11 cellular contexts compared by ENCODE assay signal in genomic region chr1:16139473-16139962, GRCh38. TPM values are rescaled to one million over a fixed set of nuclear protein-coding genes. Genes with fewer than 3 reads are reported as not detected.
DNase-seq lines count a peak whose midpoint lies in the region; ATAC-seq and TF ChIP-seq lines count a peak whose summit lies in the region.
"Had no signal": no experiment of that assay in that cellular context is flagged by ENCODE, and none has a peak within 500 bp of the region (broad histone marks: within the 10 kb centered on the region; RNA-seq: fewer than 3 reads in every experiment).

No MANE protein-coding gene starts in this region.

- ATAC-seq in HG03442 (IDR thresholded peaks at IDR 0.05; ENCODE audit: unreplicated experiment) (no peak), mucosa of descending colon (no peak)

- H3K36me3 ChIP-seq in adrenal gland (replicated peaks in 1 of 2) (peaks cover 0 to 32% of the 10 kb centered on the region in 2 donors), iPS-15b (ENCODE audit: control insufficient read depth, insufficient read depth, low read length) (peaks cover 44% of the 10 kb centered on the region), mucosa of descending colon (ENCODE audit: low read depth) (peaks cover 4% of the 10 kb centered on the region)

- intact Hi-C loops in adrenal gland (cut with DNase I) = loop anchor here in 1 of 2 donors (10.0 kb wide), 1 partner anchor 55 kb away; no protein-coding TSS in a partner anchor
- intact Hi-C loops in mucosa of descending colon (cut with DNase I, micrococcal nuclease) = no loop called here

- TF ChIP-seq POLR2A in adrenal gland (IDR thresholded peaks at IDR 0.05) = no peak

- no peaks in the 10 kb centered on the region for H3K27me3 ChIP-seq in adrenal gland
- no peaks in the 10 kb centered on the region for H3K27me3 ChIP-seq in iPS-15b (ENCODE audit: control insufficient read depth, insufficient read depth, low read length)

- H3K4me1 ChIP-seq in adrenal gland (replicated peaks in 1 of 2) (peaks cover 31 to 55% of the 10 kb centered on the region in 2 donors), iPS-15b (ENCODE audit: control insufficient read depth, insufficient read depth, low read length) (peaks cover 4% of the 10 kb centered on the region), mucosa of descending colon (ENCODE audit: low read depth) (peaks cover 13% of the 10 kb centered on the region)

- H3K9me3 ChIP-seq in adrenal gland (replicated peaks in 1 of 3) = no peaks in the 10 kb centered on the region
- no peaks in the 10 kb centered on the region for H3K9me3 ChIP-seq in iPS-15b (ENCODE audit: control insufficient read depth, insufficient read depth, low read length)
- H3K9me3 ChIP-seq in mucosa of descending colon = no peaks in the 10 kb centered on the region

- H3K4me3 ChIP-seq in adrenal gland (no peak overlapping the region), iPS-15b (ENCODE audit: low read depth, low read length) (no peak overlapping the region), mucosa of descending colon (no peak overlapping the region)

- TF ChIP-seq CTCF in adrenal gland (IDR thresholded peaks at IDR 0.05) (no peak), mucosa of descending colon (IDR thresholded peaks at IDR 0.05) (no peak)

- peak overlapping the region; percentile 24 for H3K9ac ChIP-seq in iPS-15b (ENCODE audit: low read depth, low read length)

- peak overlapping the region in 4 of 5 donors; percentile 58 to 98 (median 70) for H3K27ac ChIP-seq in adrenal gland

- 60 to 72% (median 70%) methylated on average over 3 of the region's 3 CpGs for WGBS in adrenal gland, 4 donors

- peak; percentile 30 for DNase-seq in stimulated activated CD4-positive, alpha-beta T cell treated with anti-CD3 and anti-CD28 coated beads, Interleukin-15, amount 100 ng/mL, for 24 hours
- DNase-seq in stimulated activated CD4-positive, alpha-beta T cell treated with anti-CD3 and anti-CD28 coated beads, Interleukin-4, amount 100 ng/mL, for 24 hours = no peak
- DNase-seq in adrenal gland = no peak
- DNase-seq in 8988T = no peak
- no peak for DNase-seq in activated gamma-delta T cell (lab: John Stamatoyannopoulos, UW)
- no peak for DNase-seq in mucosa of descending colon
- DNase-seq: activated effector memory CD4-positive, alpha-beta T cell treated with Interleukin-2 at 50 U/mL for 16 hours; KG1; SHP77 treated with DMSO at 0.1 percent for 48 hours had no signal

RNA-seq across cellular contexts. Expression of gene EPHA2, which starts 16.4 kb away (rescaled TPM):
- total RNA-seq in adrenal gland (10 to 100 TPM; 11.8 to 49.5 (median 19.2) TPM), mucosa of descending colon (10 to 100 TPM; 36.8 to 43.5 (median 43.5) TPM)
- polyA plus RNA-seq in adrenal gland = 10 to 100 TPM in 2 of 3 donors, 1 to 10 TPM in 1; 2.7 to 15.3 (median 11.5) TPM
